In genomic region chr11:68311155-68312116, GRCh38 we compare ENCODE assay signal across 8 cellular contexts. TPM values are rescaled to one million over a fixed set of nuclear protein-coding genes. Genes with fewer than 3 reads are reported as not detected.
DNase-seq lines count a peak whose midpoint lies in the region; ATAC-seq and TF ChIP-seq lines count a peak whose summit lies in the region.

No MANE protein-coding gene starts in this region.

- H3K4me1 ChIP-seq in KMS-11 (ENCODE audit: low read depth, poor library complexity, severe bottlenecking): peaks cover 22% of the 10 kb centered on the region
- H3K4me1 ChIP-seq in mammary epithelial cell (ENCODE audit: insufficient read depth, low read length): peaks cover 27% of the 10 kb centered on the region
- H3K4me1 ChIP-seq in neural progenitor cell: peaks cover 14% of the 10 kb centered on the region

- peaks cover 32% of the 10 kb centered on the region for H3K4me1 Mint-ChIP-seq in neural progenitor cell

- peaks cover 29% of the 10 kb centered on the region for H3F3A ChIP-seq in neural progenitor cell (ENCODE audit: low read depth)

- H3K79me2 ChIP-seq in KMS-11 (ENCODE audit: insufficient read depth, low read depth): no peaks in the 10 kb centered on the region; the same call in 1 of the 2 replicates
- H3K79me2 ChIP-seq in mammary epithelial cell (ENCODE audit: insufficient read depth, low read length): peaks cover 36% of the 10 kb centered on the region
- peaks cover 34% of the 10 kb centered on the region for H3K79me2 ChIP-seq in neural progenitor cell (ENCODE audit: low read depth)

- no peak for TF ChIP-seq CTCF in KMS-11 (conservative IDR thresholded peaks at IDR 0.05; ENCODE audit: low read depth, low read length)
- TF ChIP-seq CTCF in mammary epithelial cell (conservative IDR thresholded peaks at IDR 0.05 in 1 of 2, IDR thresholded peaks at IDR 0.05 in 1 of 2; ENCODE audit: extremely low read depth in 1 of 2, insufficient read depth in 1 of 2, low read depth in 1 of 2, low read length in 2 of 2): no peak
- TF ChIP-seq CTCF in neural progenitor cell (IDR thresholded peaks at IDR 0.05): no peak
- no peak for TF ChIP-seq CTCF in omental fat pad (IDR thresholded peaks at IDR 0.05)

- peak overlapping the region; percentile 25; the same call in 1 of the 2 replicates for H3K4me2 ChIP-seq in KMS-11
- peak overlapping the region; percentile 72 for H3K4me2 ChIP-seq in mammary epithelial cell (ENCODE audit: insufficient read depth, low read depth, low read length)
- peak overlapping the region; percentile 82 for H3K4me2 ChIP-seq in neural progenitor cell

- CTCF ChIA-PET in mammary epithelial cell (lab: Charles Lee; ENCODE audit: low non-redundant PET): no interaction called here

- peak overlapping the region; percentile 53 for H3K27ac Mint-ChIP-seq in neural progenitor cell

- peaks cover 7% of the 10 kb centered on the region for H3K27me3 Mint-ChIP-seq in neural progenitor cell (ENCODE audit: insufficient read depth, low read depth)

- H2AFZ ChIP-seq in KMS-11 (ENCODE audit: low read depth): no peak overlapping the region
- H2AFZ ChIP-seq in mammary epithelial cell (ENCODE audit: low read depth, low read length): no peak overlapping the region
- H2AFZ ChIP-seq in neural progenitor cell (replicated peaks): no peak overlapping the region

- H3K27me3 ChIP-seq in KMS-11 (ENCODE audit: insufficient read depth, low read depth) (no peaks in the 10 kb centered on the region), mammary epithelial cell (ENCODE audit: insufficient read depth, low read length) (no peaks in the 10 kb centered on the region), neural progenitor cell (peaks cover 24% of the 10 kb centered on the region)

- peak; percentile 50 for DNase-seq in CD1c-positive myeloid dendritic cell (ENCODE audit: extremely low spot score)
- no peak for DNase-seq in mammary epithelial cell
- no peak for DNase-seq in neural progenitor cell (ENCODE audit: low spot score)
- DNase-seq in omental fat pad (ENCODE audit: low spot score): no peak
- DNase-seq in activated CD4-positive, CD25-positive, alpha-beta regulatory T cell treated with anti-CD3 and anti-CD28 coated beads, Interleukin-2, amount 50 U/mL, for 72 hours: no peak
- no peak for DNase-seq in NOMO-1 treated with dmso at 0.1 percent for 144 hours (lab: John Stamatoyannopoulos, UW; ENCODE audit: unreplicated experiment)
- no peak for DNase-seq in NCI-H1417 treated with DMSO at 0.1 percent for 48 hours (lab: John Stamatoyannopoulos, UW)

- intact Hi-C loops in mammary epithelial cell (cut with micrococcal nuclease): loop anchor here (2.0 kb wide), 1 partner anchor 73 kb away; no protein-coding TSS in a partner anchor

- no peak overlapping the region for H3K27ac ChIP-seq in KMS-11
- H3K27ac ChIP-seq in mammary epithelial cell (ENCODE audit: insufficient read depth, low read depth, low read length): no peak overlapping the region
- no peak overlapping the region for H3K27ac ChIP-seq in neural progenitor cell

- H3K36me3 ChIP-seq in KMS-11 (ENCODE audit: insufficient read depth): no peaks in the 10 kb centered on the region
- H3K36me3 ChIP-seq in mammary epithelial cell (ENCODE audit: insufficient read depth, low read length): no peaks in the 10 kb centered on the region
- H3K36me3 ChIP-seq in neural progenitor cell: no peaks in the 10 kb centered on the region

- H3K9me3 Mint-ChIP-seq in neural progenitor cell: no peaks in the 10 kb centered on the region

- BruUV-seq in mammary epithelial cell (replicated peaks; lab: Mats Ljungman, UMichigan): no TSS peak

- ATAC-seq in omental fat pad (ENCODE audit: low FRiP score): no peak

- no peaks in the 10 kb centered on the region for H3K36me3 Mint-ChIP-seq in neural progenitor cell

- H4K20me1 ChIP-seq in KMS-11 (ENCODE audit: insufficient read depth) (no peaks in the 10 kb centered on the region), mammary epithelial cell (ENCODE audit: insufficient read depth, low read length) (no peaks in the 10 kb centered on the region), neural progenitor cell (ENCODE audit: low read depth) (peaks cover 22% of the 10 kb centered on the region)

- in situ Hi-C loops in mammary epithelial cell (cut with MboI; ENCODE audit: low sequenced_read_pairs in 2 of 2): no loop called here

- H3K9me3 ChIP-seq in mammary epithelial cell (replicated peaks; ENCODE audit: insufficient read depth, low read length): no peaks in the 10 kb centered on the region
- no peaks in the 10 kb centered on the region for H3K9me3 ChIP-seq in neural progenitor cell (ENCODE audit: low read depth)

- H3K9ac ChIP-seq in KMS-11 (no peak overlapping the region), mammary epithelial cell (ENCODE audit: insufficient read depth, low read length) (no peak overlapping the region), neural progenitor cell (no peak overlapping the region)

- H3K4me3 ChIP-seq in KMS-11 (IDR thresholded peaks at IDR 0.05; ENCODE audit: insufficient read depth, low read depth, low read length) (no peak overlapping the region), mammary epithelial cell (replicated peaks in 1 of 3; ENCODE audit: insufficient read depth in 1 of 3, low read depth in 2 of 3, low read length in 3 of 3) (peak overlapping the region in 2 of 3 experiments; percentile 35 to 62), neural progenitor cell (peak overlapping the region; percentile 43)

- dilution Hi-C loops in mammary epithelial cell (cut with HindIII; ENCODE audit: low sequenced_read_pairs): no loop called here

- 95% methylated on average over 18 of the region's 25 CpGs for WGBS in mammary epithelial cell (ENCODE audit: low coverage, missing lambda C conversion rate)

- H3K4me3 Mint-ChIP-seq in neural progenitor cell: peak overlapping the region; percentile 86

RNA-seq across cellular contexts. Expression of gene LRP5, which starts 1.0 kb away (rescaled TPM):
- 10 to 100 TPM; 32.6 to 41.7 TPM for total RNA-seq in mammary epithelial cell
- 13.5 TPM for polyA plus RNA-seq in mammary epithelial cell
- polyA minus RNA-seq in mammary epithelial cell: 19.7 TPM
- 7.3 and 24.0 TPM in 2 replicates for total RNA-seq in neural progenitor cell (ENCODE audit: low replicate concordance)
- total RNA-seq in omental fat pad: 10 to 100 TPM; 18.0 to 44.5 (median 34.6) TPM

RNA-seq across cellular contexts. Expression of gene C11orf24, which starts 39.7 kb away (rescaled TPM):
- total RNA-seq in mammary epithelial cell: 10 to 100 TPM; 30.2 to 64.3 TPM
- 46.5 TPM for polyA plus RNA-seq in mammary epithelial cell
- polyA minus RNA-seq in mammary epithelial cell: 47.1 TPM
- 9.7 and 19.9 TPM in 2 replicates for total RNA-seq in neural progenitor cell (ENCODE audit: low replicate concordance)
- 10 to 100 TPM; 16.4 to 31.2 (median 23.8) TPM for total RNA-seq in omental fat pad

Comparison
In these comparisons a context has a peak if more than half of its experiments do, and no peak if none do; other contexts are left out.
1. H3K4me2 ChIP-seq: peak in every context shown above with its lines; median percentile 82 in neural progenitor cell; 72 in mammary epithelial cell; 25 in KMS-11.